ENCODE assay signal across 1 cellular context in genomic region chr7:105006367-105007139, GRCh38.
A peak's percentile ranks its signal among the peaks of the same experiment; 100 is the strongest.
TF ChIP-seq lines count a peak whose summit lies in the region.

No MANE protein-coding gene starts in this region.

TF ChIP-seq in HepG2, 621 proteins besides CTCF, POLR2A, EP300 and RAD21 (continued from another document):
- no peak for TF ChIP-seq TRAFD1 (CRISPR knock-in tag; IDR thresholded peaks at IDR 0.05; ENCODE audit: borderline replicate concordance)
- TF ChIP-seq ZNF362 (CRISPR knock-in tag; IDR thresholded peaks at IDR 0.05; ENCODE audit: borderline replicate concordance), result peak; percentile 74; the same call in 1 of the 2 replicates
- no peak for TF ChIP-seq FOXK2 (IDR thresholded peaks at IDR 0.05)
- TF ChIP-seq RBFOX2 (IDR thresholded peaks at IDR 0.05; ENCODE audit: low read depth, low read length), result peak; percentile 40
- no peak for TF ChIP-seq SIX4 (CRISPR knock-in tag; IDR thresholded peaks at IDR 0.05)
- TF ChIP-seq SOX13 (IDR thresholded peaks at IDR 0.05), result no peak
- TF ChIP-seq SOX13 (CRISPR knock-in tag; conservative IDR thresholded peaks at IDR 0.05 in 1 of 2, IDR thresholded peaks at IDR 0.05 in 1 of 2), result no peak
- no peak for TF ChIP-seq ZNF292 (CRISPR knock-in tag; IDR thresholded peaks at IDR 0.05; ENCODE audit: borderline replicate concordance, low read depth)
- TF ChIP-seq MXI1 (IDR thresholded peaks at IDR 0.05; ENCODE audit: borderline replicate concordance, low read depth, low read length), result no peak
- TF ChIP-seq SRSF4 (IDR thresholded peaks at IDR 0.05; ENCODE audit: low read depth, low read length, poor library complexity, severe bottlenecking), result no peak
- no peak for TF ChIP-seq GLMP (CRISPR knock-in tag; IDR thresholded peaks at IDR 0.05; ENCODE audit: borderline replicate concordance)
- 0 out of 2 replicates have a peak, but pooled peaks have one; percentile 20 for TF ChIP-seq POLR2AphosphoS5 (IDR thresholded peaks at IDR 0.05; ENCODE audit: low read depth, low read length)
- no peak for TF ChIP-seq HNF1A (IDR thresholded peaks at IDR 0.05; ENCODE audit: low read depth)
- TF ChIP-seq HNF1A (CRISPR knock-in tag; IDR thresholded peaks at IDR 0.05; ENCODE audit: borderline replicate concordance), result no peak
- TF ChIP-seq YY1 (IDR thresholded peaks at IDR 0.05; ENCODE audit: insufficient read depth, insufficient replicate concordance, low read depth, low read length), result no peak
- no peak for TF ChIP-seq RCOR2 (CRISPR knock-in tag; IDR thresholded peaks at IDR 0.05)
TF ChIP-seq in HepG2: peak in this region for 4.
